ENCODE assay signal across 8 cellular contexts in genomic region chr12:84842406-84843013, GRCh38.
DNase-seq lines count a peak whose midpoint lies in the region; ATAC-seq and TF ChIP-seq lines count a peak whose summit lies in the region.

No MANE protein-coding gene starts in this region.

- H3K4me1 Mint-ChIP-seq in progenitor cell of endocrine pancreas (ENCODE audit: low read depth): no peaks in the 10 kb centered on the region

- H3K4me1 ChIP-seq in Peyer's patch: no peaks in the 10 kb centered on the region

- peak; percentile 76 for TF ChIP-seq RAD21 in Ishikawa (IDR thresholded peaks at IDR 0.05; ENCODE audit: low read depth)

- no peak for TF ChIP-seq EP300 in Ishikawa (IDR thresholded peaks at IDR 0.05; ENCODE audit: borderline replicate concordance)

- H3K4me3 Mint-ChIP-seq in progenitor cell of endocrine pancreas (ENCODE audit: low read depth): no peak overlapping the region

- no peaks in the 10 kb centered on the region for H3K27me3 Mint-ChIP-seq in progenitor cell of endocrine pancreas

- TF ChIP-seq POLR2A in Peyer's patch (IDR thresholded peaks at IDR 0.05): no peak
- TF ChIP-seq POLR2A in erythroblast (IDR thresholded peaks at IDR 0.05; ENCODE audit: low read length): no peak

- H3K9me3 Mint-ChIP-seq in progenitor cell of endocrine pancreas (ENCODE audit: low read depth): no peaks in the 10 kb centered on the region

- H3K27me3 ChIP-seq in Peyer's patch: no peaks in the 10 kb centered on the region

- no peaks in the 10 kb centered on the region for H3K36me3 ChIP-seq in Peyer's patch

- ATAC-seq in GM21717 (IDR thresholded peaks at IDR 0.05; ENCODE audit: unreplicated experiment): peak; percentile 67
- no peak for ATAC-seq in sciatic nerve

- peak in 5 of 6 experiments; percentile 39 to 61 (median 54) for TF ChIP-seq CTCF in Peyer's patch (IDR thresholded peaks at IDR 0.05)
- TF ChIP-seq CTCF in progenitor cell of endocrine pancreas (IDR thresholded peaks at IDR 0.05; ENCODE audit: unreplicated experiment): peak; percentile 91

- no peaks in the 10 kb centered on the region for H3K36me3 Mint-ChIP-seq in progenitor cell of endocrine pancreas (ENCODE audit: insufficient read depth)

- no peaks in the 10 kb centered on the region for H3K9me3 ChIP-seq in Peyer's patch

- H3K4me3 ChIP-seq in Peyer's patch: no peak overlapping the region

- H3K27ac Mint-ChIP-seq in progenitor cell of endocrine pancreas: no peak overlapping the region

- intact Hi-C loops in sciatic nerve (cut with DNase I): no loop called here

- in situ Hi-C loops in G401 (cut with HindIII; ENCODE audit: low sequenced_read_pairs): no loop called here

- DNase-seq in G401 (ENCODE audit: low spot score): peak; percentile 49
- DNase-seq in Peyer's patch: no peak
- peak; percentile 24 to 41 for DNase-seq in erythroblast (lab: John Stamatoyannopoulos, UW)
- DNase-seq in progenitor cell of endocrine pancreas (ENCODE audit: low spot score, unreplicated experiment): no peak
- no peak for DNase-seq in stimulated activated CD4-positive, alpha-beta T cell treated with anti-CD3 and anti-CD28 coated beads, Interleukin-1b, Interleukin-23, amount 100 ng/mL, for 48 hours
- no peak for DNase-seq in sciatic nerve (ENCODE audit: low spot score)

- H3K27ac ChIP-seq in Peyer's patch: no peak overlapping the region

TF ChIP-seq in Ishikawa, 13 proteins besides CTCF, POLR2A, EP300 and RAD21:
- TF ChIP-seq TEAD4 (IDR thresholded peaks at IDR 0.05) (no peak), FOXM1 (IDR thresholded peaks at IDR 0.05; ENCODE audit: borderline replicate concordance, low read depth) (no peak), TCF12 (IDR thresholded peaks at IDR 0.05; ENCODE audit: low read depth) (no peak), TAF1 (IDR thresholded peaks at IDR 0.05; ENCODE audit: low read depth) (no peak), ZBTB7A (IDR thresholded peaks at IDR 0.05; ENCODE audit: low read depth) (no peak), YY1 (IDR thresholded peaks at IDR 0.05; ENCODE audit: low read depth) (no peak), NFIC (IDR thresholded peaks at IDR 0.05) (no peak), CEBPB (IDR thresholded peaks at IDR 0.05) (no peak), EGR1 (IDR thresholded peaks at IDR 0.05) (no peak)
- TF ChIP-seq, protein P1, sequence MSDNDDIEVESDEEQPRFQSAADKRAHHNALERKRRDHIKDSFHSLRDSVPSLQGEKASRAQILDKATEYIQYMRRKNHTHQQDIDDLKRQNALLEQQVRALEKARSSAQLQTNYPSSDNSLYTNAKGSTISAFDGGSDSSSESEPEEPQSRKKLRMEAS (IDR thresholded peaks at IDR 0.05): no peak
- TF ChIP-seq, protein P2, sequence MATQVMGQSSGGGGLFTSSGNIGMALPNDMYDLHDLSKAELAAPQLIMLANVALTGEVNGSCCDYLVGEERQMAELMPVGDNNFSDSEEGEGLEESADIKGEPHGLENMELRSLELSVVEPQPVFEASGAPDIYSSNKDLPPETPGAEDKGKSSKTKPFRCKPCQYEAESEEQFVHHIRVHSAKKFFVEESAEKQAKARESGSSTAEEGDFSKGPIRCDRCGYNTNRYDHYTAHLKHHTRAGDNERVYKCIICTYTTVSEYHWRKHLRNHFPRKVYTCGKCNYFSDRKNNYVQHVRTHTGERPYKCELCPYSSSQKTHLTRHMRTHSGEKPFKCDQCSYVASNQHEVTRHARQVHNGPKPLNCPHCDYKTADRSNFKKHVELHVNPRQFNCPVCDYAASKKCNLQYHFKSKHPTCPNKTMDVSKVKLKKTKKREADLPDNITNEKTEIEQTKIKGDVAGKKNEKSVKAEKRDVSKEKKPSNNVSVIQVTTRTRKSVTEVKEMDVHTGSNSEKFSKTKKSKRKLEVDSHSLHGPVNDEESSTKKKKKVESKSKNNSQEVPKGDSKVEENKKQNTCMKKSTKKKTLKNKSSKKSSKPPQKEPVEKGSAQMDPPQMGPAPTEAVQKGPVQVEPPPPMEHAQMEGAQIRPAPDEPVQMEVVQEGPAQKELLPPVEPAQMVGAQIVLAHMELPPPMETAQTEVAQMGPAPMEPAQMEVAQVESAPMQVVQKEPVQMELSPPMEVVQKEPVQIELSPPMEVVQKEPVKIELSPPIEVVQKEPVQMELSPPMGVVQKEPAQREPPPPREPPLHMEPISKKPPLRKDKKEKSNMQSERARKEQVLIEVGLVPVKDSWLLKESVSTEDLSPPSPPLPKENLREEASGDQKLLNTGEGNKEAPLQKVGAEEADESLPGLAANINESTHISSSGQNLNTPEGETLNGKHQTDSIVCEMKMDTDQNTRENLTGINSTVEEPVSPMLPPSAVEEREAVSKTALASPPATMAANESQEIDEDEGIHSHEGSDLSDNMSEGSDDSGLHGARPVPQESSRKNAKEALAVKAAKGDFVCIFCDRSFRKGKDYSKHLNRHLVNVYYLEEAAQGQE (IDR thresholded peaks at IDR 0.05; ENCODE audit: low read depth): no peak
- TF ChIP-seq, protein P3, sequence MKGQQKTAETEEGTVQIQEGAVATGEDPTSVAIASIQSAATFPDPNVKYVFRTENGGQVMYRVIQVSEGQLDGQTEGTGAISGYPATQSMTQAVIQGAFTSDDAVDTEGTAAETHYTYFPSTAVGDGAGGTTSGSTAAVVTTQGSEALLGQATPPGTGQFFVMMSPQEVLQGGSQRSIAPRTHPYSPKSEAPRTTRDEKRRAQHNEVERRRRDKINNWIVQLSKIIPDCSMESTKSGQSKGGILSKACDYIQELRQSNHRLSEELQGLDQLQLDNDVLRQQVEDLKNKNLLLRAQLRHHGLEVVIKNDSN (IDR thresholded peaks at IDR 0.05): no peak

Comparison
In these comparisons a context has a peak if more than half of its experiments do, and no peak if none do; other contexts are left out.
1. DNase-seq: peak in G401 (single experiment) and erythroblast (2 of 2); none in Peyer's patch (0 of 3), progenitor cell of endocrine pancreas (single experiment), stimulated activated CD4-positive, alpha-beta T cell treated with anti-CD3 and anti-CD28 coated beads, Interleukin-1b, Interleukin-23, amount 100 ng/mL, for 48 hours (single experiment) and sciatic nerve (single experiment).